26 cellular contexts compared by ENCODE assay signal in the genomic region with DNA sequence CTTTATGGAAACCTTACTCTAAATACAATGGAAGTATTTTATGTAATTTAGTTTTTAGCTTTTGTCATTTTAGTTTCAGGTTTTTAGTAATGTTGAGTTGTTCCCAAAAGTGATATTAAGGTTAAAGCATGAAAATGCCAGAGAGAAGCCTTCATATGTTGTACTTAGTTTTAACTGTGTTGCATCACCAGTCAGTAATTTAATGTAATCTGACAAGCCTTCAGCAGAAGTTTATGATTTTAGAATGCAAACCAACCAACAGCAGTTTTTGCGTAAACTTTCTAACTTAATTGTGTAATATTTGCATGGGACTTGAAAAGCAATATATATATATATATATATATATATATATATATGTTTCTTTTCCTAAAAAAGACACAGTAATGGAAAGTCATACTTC.
"Had no signal": no experiment of that assay in that cellular context is flagged by ENCODE, and none has a peak within 500 bp of the region (broad histone marks: within the 10 kb centered on the region; RNA-seq: fewer than 3 reads in every experiment).

No MANE protein-coding gene starts in this region.

- H3K9me3 ChIP-seq: esophagus squamous epithelium, gastroesophageal sphincter, heart left ventricle, left lung, mucosa of descending colon, neutrophil, right lobe of liver, suprapubic skin, transverse colon, upper lobe of right lung, uterus had no signal

- H3K4me1 ChIP-seq: foreskin keratinocyte, gastroesophageal sphincter, heart left ventricle, left lung, parathyroid adenoma, right lobe of liver, suprapubic skin, transverse colon, upper lobe of right lung, uterus had no signal

- DNase-seq: effector memory CD8-positive, alpha-beta T cell; erythroblast; esophagus squamous epithelium; foreskin keratinocyte; heart left ventricle; left cardiac atrium; left lung; mesenchymal stem cell; mucosa of descending colon; naive B cell; right lobe of liver; small intestine; stimulated activated CD4-positive, alpha-beta T cell treated with anti-CD3 and anti-CD28 coated beads, Interleukin-15, amount 100 ng/mL, for 24 hours; stimulated activated CD4-positive, alpha-beta T cell treated with anti-CD3 and anti-CD28 coated beads, Interleukin-2, amount 100 ng/mL, for 48 hours; stimulated activated CD8-positive, alpha-beta memory T cell treated with anti-CD3 and anti-CD28 coated beads, Interleukin-4, amount 100 ng/mL, for 48 hours; stimulated activated naive CD4-positive, alpha-beta T cell; stimulated activated naive CD8-positive, alpha-beta T cell treated with anti-CD3 and anti-CD28 coated beads, Interleukin-15, amount 100 ng/mL, for 72 hours; transverse colon; upper lobe of right lung; uterus had no signal

- H3K36me3 ChIP-seq: esophagus squamous epithelium, gastroesophageal sphincter, heart left ventricle, left lung, neutrophil, right lobe of liver, suprapubic skin, transverse colon, upper lobe of right lung, uterus had no signal

- H3K27me3 ChIP-seq: esophagus squamous epithelium, foreskin keratinocyte, gastroesophageal sphincter, heart left ventricle, hepatocyte, left lung, neutrophil, right lobe of liver, suprapubic skin, transverse colon, upper lobe of right lung, uterus had no signal

- H3K4me3 ChIP-seq: coronary artery, esophagus squamous epithelium, gastroesophageal sphincter, heart left ventricle, hepatocyte, left lung, mucosa of descending colon, right lobe of liver, suprapubic skin, transverse colon, upper lobe of right lung, uterus had no signal

- H3K9ac ChIP-seq: parathyroid adenoma had no signal
